ENCODE assay signal across 8 cellular contexts in the genomic region with DNA sequence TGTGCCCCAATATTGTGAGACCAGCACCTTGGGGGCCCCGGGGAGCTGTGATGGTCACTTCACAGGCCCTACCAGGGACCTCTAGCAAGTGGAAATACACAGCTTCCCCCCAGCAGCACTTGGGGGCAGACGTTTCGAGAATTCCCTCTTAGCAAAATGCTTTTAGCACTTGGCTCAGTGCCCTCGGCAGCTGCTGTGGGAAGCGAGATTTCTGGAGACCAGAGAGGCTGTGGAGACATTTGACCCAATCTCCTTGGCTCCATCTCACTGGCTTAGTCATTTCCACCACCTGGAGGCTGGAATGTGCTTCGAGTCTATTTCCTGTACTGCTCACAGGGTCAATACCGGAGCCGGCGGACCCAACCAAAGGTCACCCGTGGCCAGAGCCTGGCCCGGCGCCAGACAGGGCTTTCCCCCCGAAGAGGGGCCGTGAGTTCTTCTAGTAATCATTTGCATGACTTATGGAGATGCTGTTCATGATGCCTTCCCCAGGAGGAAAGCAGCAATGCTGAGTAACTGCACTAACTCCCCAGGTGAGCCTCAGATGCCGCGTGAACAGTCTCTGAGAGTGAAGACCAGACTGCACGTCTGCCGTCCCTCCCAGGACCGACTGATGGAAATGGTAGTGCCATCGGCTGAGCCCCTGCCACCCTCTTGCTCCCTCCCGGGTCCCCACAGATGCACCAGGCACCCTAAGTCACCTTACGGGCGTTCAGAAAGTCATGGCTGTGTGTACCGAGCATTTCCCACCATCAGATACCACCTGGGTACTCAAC. TPM values are rescaled to one million over a fixed set of nuclear protein-coding genes. Genes with fewer than 3 reads are reported as not detected.
DNase-seq lines count a peak whose midpoint lies in the region; ATAC-seq and TF ChIP-seq lines count a peak whose summit lies in the region.

No MANE protein-coding gene starts in this region.

- no peaks in the 10 kb centered on the region for H3K9me3 ChIP-seq in mammary epithelial cell (replicated peaks; ENCODE audit: insufficient read depth, low read length)

- peak overlapping the region; percentile 28 for H3K4me2 ChIP-seq in mammary epithelial cell (ENCODE audit: insufficient read depth, low read depth, low read length)

- H3K9ac ChIP-seq in mammary epithelial cell (ENCODE audit: insufficient read depth, low read length), result no peak overlapping the region

- DNase-seq in AG04449 (ENCODE audit: low read depth, low spot score), result peak; percentile 55
- DNase-seq in M059J (ENCODE audit: low read depth), result peak; percentile 98
- peak; percentile 74 for DNase-seq in mammary epithelial cell
- peak; percentile 67 for DNase-seq in left kidney (ENCODE audit: low read depth, low spot score)
- DNase-seq in type B pancreatic cell (ENCODE audit: extremely low spot score, unreplicated experiment), result no peak
- DNase-seq in UCSD-AML1 (lab: John Stamatoyannopoulos, UW; ENCODE audit: unreplicated experiment), result no peak
- DNase-seq in stimulated activated naive CD4-positive, alpha-beta T cell treated with Interleukin-2 at 50 U/mL for 16 hours (lab: John Stamatoyannopoulos, UW), result no peak

- H3K27ac Mint-ChIP-seq in type B pancreatic cell, result peak overlapping the region; percentile 98

- BruUV-seq in mammary epithelial cell (replicated peaks; lab: Mats Ljungman, UMichigan), result no TSS peak

- in situ Hi-C loops in mammary epithelial cell (cut with MboI; ENCODE audit: low sequenced_read_pairs in 2 of 2), result no loop called here

- peak overlapping the region; percentile 83 for H3K27ac ChIP-seq in mammary epithelial cell (ENCODE audit: insufficient read depth, low read depth, low read length)

- no peaks in the 10 kb centered on the region for H4K20me1 ChIP-seq in mammary epithelial cell (ENCODE audit: insufficient read depth, low read length)

- POLR2A ChIA-PET in AG04449 (lab: Yijun Ruan, JAX), result interaction anchor here (0.6 to 1.3 kb wide), 6 partner anchors 15 to 343 kb away, joined by 3 to 5 read pairs (median 4); no protein-coding TSS in a partner anchor

- no peak for ATAC-seq in GM18868 (IDR thresholded peaks at IDR 0.05; ENCODE audit: unreplicated experiment)

- no peak overlapping the region for H3K4me3 Mint-ChIP-seq in type B pancreatic cell

- H2AFZ ChIP-seq in mammary epithelial cell (ENCODE audit: low read depth, low read length), result peak overlapping the region; percentile 58

- CTCF ChIA-PET in AG04449 (lab: Yijun Ruan, JAX) (interaction anchor here (0.7 to 1.6 kb wide), 10 partner anchors 10 to 159 kb away, joined by 3 to 9 read pairs (median 3); no protein-coding TSS in a partner anchor), mammary epithelial cell (lab: Charles Lee; ENCODE audit: low non-redundant PET) (interaction anchor here (0.9 kb wide), 1 partner anchor 48 kb away, joined by 3 read pairs; no protein-coding TSS in a partner anchor)

- TF ChIP-seq CTCF in AG04449 (IDR thresholded peaks at IDR 0.05; ENCODE audit: insufficient read depth, low read length, missing control alignments) (peak; percentile 30), mammary epithelial cell (conservative IDR thresholded peaks at IDR 0.05 in 1 of 2, IDR thresholded peaks at IDR 0.05 in 1 of 2; ENCODE audit: extremely low read depth in 1 of 2, insufficient read depth in 1 of 2, low read depth in 1 of 2, low read length in 2 of 2) (peak; percentile 20 to 50), type B pancreatic cell (conservative IDR thresholded peaks at IDR 0.05) (no peak)

- dilution Hi-C loops in mammary epithelial cell (cut with HindIII; ENCODE audit: low sequenced_read_pairs), result no loop called here

- H3K4me1 Mint-ChIP-seq in type B pancreatic cell (ENCODE audit: unreplicated experiment), result peaks cover 33% of the 10 kb centered on the region

- intact Hi-C loops in mammary epithelial cell (cut with micrococcal nuclease), result loop anchor here (2.0 kb wide), 1 partner anchor 53 kb away; a partner anchor contains a TSS

- WGBS in mammary epithelial cell (ENCODE audit: low coverage, missing lambda C conversion rate), result 63% methylated on average over 19 of the region's 24 CpGs

- H3K4me3 ChIP-seq in AG04449 (ENCODE audit: low read depth, low read length) (no peak overlapping the region), mammary epithelial cell (replicated peaks in 1 of 3; ENCODE audit: insufficient read depth in 1 of 3, low read depth in 2 of 3, low read length in 3 of 3) (no peak overlapping the region)

- no peaks in the 10 kb centered on the region for H3K27me3 ChIP-seq in mammary epithelial cell (ENCODE audit: insufficient read depth, low read length)

- H3K4me1 ChIP-seq in mammary epithelial cell (ENCODE audit: insufficient read depth, low read length), result peaks cover 39% of the 10 kb centered on the region

- no peaks in the 10 kb centered on the region for H3K9me3 Mint-ChIP-seq in type B pancreatic cell

- H3K27me3 Mint-ChIP-seq in type B pancreatic cell, result no peaks in the 10 kb centered on the region

- peaks cover 5% of the 10 kb centered on the region for H3K79me2 ChIP-seq in mammary epithelial cell (ENCODE audit: insufficient read depth, low read length)

- H3K36me3 Mint-ChIP-seq in type B pancreatic cell, result no peaks in the 10 kb centered on the region

- H3K36me3 ChIP-seq in mammary epithelial cell (ENCODE audit: insufficient read depth, low read length), result no peaks in the 10 kb centered on the region

RNA-seq across cellular contexts. Expression of a gene that starts 4.4 kb away (rescaled TPM):
- total RNA-seq in M059J (2014; rRNA removed; shearing (Covaris generic)), result 13.2 and 32.1 TPM in 2 replicates
- 10 to 100 TPM; 29.1 to 36.7 TPM for total RNA-seq in mammary epithelial cell
- polyA plus RNA-seq in mammary epithelial cell, result 28.0 TPM
- polyA minus RNA-seq in mammary epithelial cell, result 90.3 TPM
- 20.5 and 32.3 TPM in 2 replicates for total RNA-seq in type B pancreatic cell (ENCODE audit: low replicate concordance)

RNA-seq across cellular contexts. Expression of a gene that starts 52.0 kb away (rescaled TPM):
- 12.0 and 18.4 TPM in 2 replicates for total RNA-seq in M059J (2014; rRNA removed; shearing (Covaris generic))
- total RNA-seq in mammary epithelial cell (10 to 100 TPM; 16.3 to 22.4 TPM), type B pancreatic cell (ENCODE audit: low replicate concordance) (19.9 and 23.4 TPM in 2 replicates)
- 6.7 TPM for polyA plus RNA-seq in mammary epithelial cell
- 11.0 TPM for polyA minus RNA-seq in mammary epithelial cell

Comparison
In these comparisons a context has a peak if more than half of its experiments do, and no peak if none do; other contexts are left out.
1. DNase-seq: peak in AG04449 (single experiment), M059J (single experiment), mammary epithelial cell (single experiment) and left kidney (single experiment); none in type B pancreatic cell (single experiment), UCSD-AML1 (single experiment) and stimulated activated naive CD4-positive, alpha-beta T cell treated with Interleukin-2 at 50 U/mL for 16 hours (single experiment).